Comparison of ENCODE assay signal across 18 cellular contexts in the genomic region with DNA sequence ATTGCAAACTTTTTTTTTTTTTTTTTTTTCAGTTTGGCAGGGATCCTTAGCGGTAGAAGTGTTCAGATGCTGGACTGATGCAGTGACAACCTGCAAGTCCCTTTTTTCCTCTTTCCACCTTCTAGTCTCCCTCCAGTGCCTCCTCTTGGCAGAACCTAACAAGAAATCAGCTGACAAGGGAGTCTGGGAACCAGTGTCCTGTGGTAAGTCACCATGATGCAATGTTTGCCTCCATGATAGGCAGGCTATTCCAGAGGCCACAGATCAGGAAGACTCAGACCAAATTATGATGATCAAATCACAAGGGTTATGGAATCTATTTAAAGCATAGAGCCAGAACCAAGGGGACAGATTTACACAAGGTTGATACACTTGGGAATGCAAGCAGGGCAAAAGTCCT. TPM values are rescaled to one million over a fixed set of nuclear protein-coding genes. Genes with fewer than 3 reads are reported as not detected.
DNase-seq lines count a peak whose midpoint lies in the region; ATAC-seq, FAIRE-seq and TF ChIP-seq lines count a peak whose summit lies in the region.
"Had no signal": no experiment of that assay in that cellular context is flagged by ENCODE, and none has a peak within 500 bp of the region (broad histone marks: within the 10 kb centered on the region; RNA-seq: fewer than 3 reads in every experiment).

No MANE protein-coding gene starts in this region.

- H4K20me1 ChIP-seq in K562 (replicated peaks; ENCODE audit: control insufficient read depth, insufficient read depth, low read length) (no peaks in the 10 kb centered on the region), hepatocyte (ENCODE audit: insufficient read depth, poor library complexity, severe bottlenecking) (no peaks in the 10 kb centered on the region), osteoblast (ENCODE audit: insufficient read depth, low read length) (no peaks in the 10 kb centered on the region)
- H4K20me1 ChIP-seq: BLaER1 had no signal

- 9% methylated on average over 1 of the region's 1 CpG for WGBS in K562 (ENCODE audit: insufficient coverage, low coverage, missing lambda C conversion rate)
- 96% methylated on average over 1 of the region's 1 CpG for WGBS in hepatocyte (ENCODE audit: low lambda C conversion rate, missing lambda C conversion rate)
- 96 to 97% methylated on average over 1 of the region's 1 CpG for WGBS in sigmoid colon, 2 donors

- H3K27ac ChIP-seq in K562 (ENCODE audit: extremely low read depth, low read depth, low read length) (no peak overlapping the region), hepatocyte (no peak overlapping the region), osteoblast (ENCODE audit: low read depth, low read length) (no peak overlapping the region), sigmoid colon (no peak overlapping the region)
- H3K27ac ChIP-seq: BLaER1 had no signal

- H3K9me3 ChIP-seq in K562 (replicated peaks; ENCODE audit: control insufficient read depth, insufficient read depth, low read depth, low read length) (no peaks in the 10 kb centered on the region), hepatocyte (ENCODE audit: low read depth) (no peaks in the 10 kb centered on the region), osteoblast (ENCODE audit: low read depth, low read length) (no peaks in the 10 kb centered on the region), sigmoid colon (no peaks in the 10 kb centered on the region)

- peak; percentile 9 for DNase-seq in activated CD8-positive, alpha-beta T cell treated with anti-CD3 and anti-CD28 coated beads, Interleukin-2, amount 10 ng/mL, durations not matched to agents 7 days and 5 days
- no peak for DNase-seq in activated CD8-positive, alpha-beta T cell treated with anti-CD3 and anti-CD28 coated beads for 36 hours
- DNase-seq in K562 (ENCODE audit: extremely low read depth in 1 of 4, low spot score in 3 of 4) (no peak), hepatocyte (ENCODE audit: low spot score) (peak; percentile 27), osteoblast (ENCODE audit: insufficient read length, low spot score, missing footprints) (peak; percentile 65), sigmoid colon (no peak), germinal center (ENCODE audit: low spot score) (no peak)
- DNase-seq in activated CD4-positive, CD25-positive, alpha-beta regulatory T cell treated with anti-CD3 and anti-CD28 coated beads, Interleukin-2, amount 50 U/mL, for 72 hours: no peak
- DNase-seq: 8988T; AML-193; CD8-positive, alpha-beta memory T cell; DND-41; GDM1; H9 had no signal

- H3K4me2 ChIP-seq in K562 (ENCODE audit: insufficient read depth, low read length) (no peak overlapping the region), hepatocyte (no peak overlapping the region), osteoblast (ENCODE audit: insufficient read depth, low read length) (no peak overlapping the region)
- H3K4me2 ChIP-seq: BLaER1, GM23338 had no signal

- H3K4me1 Mint-ChIP-seq in activated CD8-positive, alpha-beta T cell treated with anti-CD3 and anti-CD28 coated beads, Interleukin-2, amount 10 ng/mL, durations not matched to agents 7 days and 5 days (ENCODE audit: low read depth): peaks cover 15% of the 10 kb centered on the region
- H3K4me1 Mint-ChIP-seq in activated CD8-positive, alpha-beta T cell treated with anti-CD3 and anti-CD28 coated beads for 36 hours (ENCODE audit: low read depth): peaks cover 12% of the 10 kb centered on the region

- no peak overlapping the region for H3K4me3 ChIP-seq in K562
- H3K4me3 ChIP-seq in hepatocyte: no peak overlapping the region
- no peak overlapping the region for H3K4me3 ChIP-seq in osteoblast (ENCODE audit: insufficient read depth, low read length)
- H3K4me3 ChIP-seq in sigmoid colon: no peak overlapping the region
- H3K4me3 ChIP-seq: BLaER1, GM23338 had no signal

- H3K36me3 Mint-ChIP-seq in activated CD8-positive, alpha-beta T cell treated with anti-CD3 and anti-CD28 coated beads, Interleukin-2, amount 10 ng/mL, durations not matched to agents 7 days and 5 days (ENCODE audit: low read depth): no peaks in the 10 kb centered on the region
- H3K36me3 Mint-ChIP-seq in activated CD8-positive, alpha-beta T cell treated with anti-CD3 and anti-CD28 coated beads for 36 hours (ENCODE audit: low read depth): no peaks in the 10 kb centered on the region
- H3K36me3 Mint-ChIP-seq: CD8-positive, alpha-beta memory T cell had no signal

- no peak for ATAC-seq in activated CD8-positive, alpha-beta T cell treated with anti-CD3 and anti-CD28 coated beads, Interleukin-2, amount 10 ng/mL, durations not matched to agents 7 days and 5 days
- ATAC-seq in activated CD8-positive, alpha-beta T cell treated with anti-CD3 and anti-CD28 coated beads for 36 hours: no peak
- ATAC-seq in K562: no peak; the same call in 2 of the 3 replicates
- ATAC-seq: GM23338 had no signal

- H3K9me3 Mint-ChIP-seq in activated CD8-positive, alpha-beta T cell treated with anti-CD3 and anti-CD28 coated beads, Interleukin-2, amount 10 ng/mL, durations not matched to agents 7 days and 5 days (ENCODE audit: insufficient read depth): no peaks in the 10 kb centered on the region
- no peaks in the 10 kb centered on the region for H3K9me3 Mint-ChIP-seq in activated CD8-positive, alpha-beta T cell treated with anti-CD3 and anti-CD28 coated beads for 36 hours
- H3K9me3 Mint-ChIP-seq: CD8-positive, alpha-beta memory T cell; GM23338; H9 had no signal

- H3K27ac Mint-ChIP-seq in activated CD8-positive, alpha-beta T cell treated with anti-CD3 and anti-CD28 coated beads, Interleukin-2, amount 10 ng/mL, durations not matched to agents 7 days and 5 days: no peak overlapping the region
- H3K27ac Mint-ChIP-seq in activated CD8-positive, alpha-beta T cell treated with anti-CD3 and anti-CD28 coated beads for 36 hours: no peak overlapping the region
- H3K27ac Mint-ChIP-seq: GM23338, H9 had no signal

- H3K4me1 ChIP-seq in K562 (replicated peaks in 1 of 2; ENCODE audit: control insufficient read depth in 2 of 2, insufficient read depth in 2 of 2, low read length in 2 of 2) (peaks cover 6 to 7% of the 10 kb centered on the region in 2 experiments; a peak in 2 of 5 replicates), hepatocyte (ENCODE audit: insufficient read depth) (no peaks in the 10 kb centered on the region), osteoblast (ENCODE audit: insufficient read depth, low read length) (peaks cover 2% of the 10 kb centered on the region), sigmoid colon (peaks cover 0 to 16% (median 9%) of the 10 kb centered on the region in 4 donors)

- no TSS peak for BruUV-seq in K562 (replicated peaks; lab: Mats Ljungman, UMichigan)

- TF ChIP-seq CTCF in activated CD8-positive, alpha-beta T cell treated with anti-CD3 and anti-CD28 coated beads for 36 hours (IDR thresholded peaks at IDR 0.05): no peak
- TF ChIP-seq CTCF in K562 (IDR thresholded peaks at IDR 0.05 in 2 of 3, conservative IDR thresholded peaks at IDR 0.05 in 1 of 3; ENCODE audit: insufficient read depth in 2 of 3, low read depth in 1 of 3, low read length in 3 of 3) (no peak), hepatocyte (IDR thresholded peaks at IDR 0.05; ENCODE audit: poor library complexity) (no peak), osteoblast (IDR thresholded peaks at IDR 0.05; ENCODE audit: extremely low read depth, low read depth, low read length) (no peak), sigmoid colon (IDR thresholded peaks at IDR 0.05) (no peak)

- in situ Hi-C loops in K562 (cut with MboI): no loop called here

- H3K36me3 ChIP-seq in K562 (ENCODE audit: control insufficient read depth, insufficient read depth, low read length) (no peaks in the 10 kb centered on the region), hepatocyte (replicated peaks; ENCODE audit: insufficient read depth, low read depth) (no peaks in the 10 kb centered on the region), osteoblast (ENCODE audit: insufficient read depth, low read length) (no peaks in the 10 kb centered on the region), sigmoid colon (no peaks in the 10 kb centered on the region)
- H3K36me3 ChIP-seq: BLaER1 had no signal

- no peaks in the 10 kb centered on the region for H3K9me1 ChIP-seq in K562 (ENCODE audit: control insufficient read depth, insufficient read depth, low read length)

- H2AFZ ChIP-seq in K562 (ENCODE audit: low read depth, low read length) (no peak overlapping the region), hepatocyte (no peak overlapping the region), osteoblast (ENCODE audit: low read length) (no peak overlapping the region)
- H2AFZ ChIP-seq: GM23338 had no signal

- H3K27me3 Mint-ChIP-seq in activated CD8-positive, alpha-beta T cell treated with anti-CD3 and anti-CD28 coated beads, Interleukin-2, amount 10 ng/mL, durations not matched to agents 7 days and 5 days (ENCODE audit: low read depth): peaks cover 61% of the 10 kb centered on the region
- peaks cover 41% of the 10 kb centered on the region for H3K27me3 Mint-ChIP-seq in activated CD8-positive, alpha-beta T cell treated with anti-CD3 and anti-CD28 coated beads for 36 hours

- POLR2A ChIA-PET in activated CD8-positive, alpha-beta T cell treated with anti-CD3 and anti-CD28 coated beads, Interleukin-2, amount 10 ng/mL, durations not matched to agents 7 days and 5 days (lab: Charles Lee): no interaction called here
- POLR2A ChIA-PET in activated CD8-positive, alpha-beta T cell treated with anti-CD3 and anti-CD28 coated beads for 36 hours (lab: Charles Lee): no interaction called here
- POLR2A ChIA-PET in K562 (lab: Yijun Ruan, JAX): interaction anchor here (1.3 to 2.5 kb wide), 2 partner anchors 9 to 10 kb away, joined by 7 to 8 read pairs; no protein-coding TSS in a partner anchor

- TF ChIP-seq POLR2A in K562 (conservative IDR thresholded peaks at IDR 0.05) (no peak), sigmoid colon (IDR thresholded peaks at IDR 0.05) (no peak)

- no peak overlapping the region for H3K9ac ChIP-seq in K562 (ENCODE audit: insufficient read depth in 1 of 2, low read depth in 2 of 2, low read length in 2 of 2)
- H3K9ac ChIP-seq: BLaER1 had no signal

- intact Hi-C loops in activated CD8-positive, alpha-beta T cell treated with anti-CD3 and anti-CD28 coated beads for 36 hours (cut with micrococcal nuclease): no loop called here
- intact Hi-C loops in K562 (cut with micrococcal nuclease) (no loop called here), sigmoid colon (cut with DNase I) (no loop called here)

- H3K79me2 ChIP-seq in K562 (ENCODE audit: control insufficient read depth, insufficient read depth, low read length) (no peaks in the 10 kb centered on the region), hepatocyte (no peaks in the 10 kb centered on the region), osteoblast (ENCODE audit: insufficient read depth, low read length) (no peaks in the 10 kb centered on the region)

- 0 out of 5 replicates have a peak, but pooled peaks cover 2 to 12% of the 10 kb centered on the region in 2 experiments for H3K27me3 ChIP-seq in K562 (ENCODE audit: control insufficient read depth in 2 of 2, insufficient read depth in 2 of 2, low read length in 2 of 2)
- peaks cover 40% of the 10 kb centered on the region for H3K27me3 ChIP-seq in hepatocyte
- H3K27me3 ChIP-seq in osteoblast (ENCODE audit: insufficient read depth, low read length): peaks cover 18% of the 10 kb centered on the region
- peaks cover 0 to 37% (median 7%) of the 10 kb centered on the region in 3 donors for H3K27me3 ChIP-seq in sigmoid colon

- CTCF ChIA-PET in activated CD8-positive, alpha-beta T cell treated with anti-CD3 and anti-CD28 coated beads, Interleukin-2, amount 10 ng/mL, durations not matched to agents 7 days and 5 days (lab: Charles Lee): interaction anchor here (0.9 to 1.3 kb wide), 3 partner anchors 29 to 49 kb away, joined by 3 to 4 read pairs (median 3); no protein-coding TSS in a partner anchor
- CTCF ChIA-PET in activated CD8-positive, alpha-beta T cell treated with anti-CD3 and anti-CD28 coated beads for 36 hours (lab: Charles Lee): no interaction called here
- CTCF ChIA-PET in K562 (lab: Yijun Ruan, JAX; ENCODE audit: low intra/inter-chr PET ratio): no interaction called here

- no peak for FAIRE-seq in K562 (lab: Jason Lieb, UNC)
- FAIRE-seq: GM12892 had no signal

- no peak for TF ChIP-seq RAD21 in K562 (CRISPR knock-in tag; conservative IDR thresholded peaks at IDR 0.05 in 1 of 2, IDR thresholded peaks at IDR 0.05 in 1 of 2)

- TF ChIP-seq EP300 in K562 (IDR thresholded peaks at IDR 0.05; ENCODE audit: low read length) (no peak), sigmoid colon (IDR thresholded peaks at IDR 0.05) (no peak)

- H3K9me2 ChIP-seq in hepatocyte (replicated peaks; ENCODE audit: insufficient read depth): no peaks in the 10 kb centered on the region

- no peak overlapping the region for H3K4me3 Mint-ChIP-seq in activated CD8-positive, alpha-beta T cell treated with anti-CD3 and anti-CD28 coated beads, Interleukin-2, amount 10 ng/mL, durations not matched to agents 7 days and 5 days
- H3K4me3 Mint-ChIP-seq in activated CD8-positive, alpha-beta T cell treated with anti-CD3 and anti-CD28 coated beads for 36 hours: no peak overlapping the region
- H3K4me3 Mint-ChIP-seq: CD8-positive, alpha-beta memory T cell; GM23338; H9 had no signal

RNA-seq across cellular contexts. Expression of gene CD34, which starts 3.0 kb away (rescaled TPM):
- total RNA-seq in activated CD8-positive, alpha-beta T cell treated with anti-CD3 and anti-CD28 coated beads, Interleukin-2, amount 10 ng/mL, durations not matched to agents 7 days and 5 days: not detected
- under 1 TPM; 0.04 to 0.05 TPM for total RNA-seq in activated CD8-positive, alpha-beta T cell treated with anti-CD3 and anti-CD28 coated beads for 36 hours
- total RNA-seq in K562 (2011; cell fraction: chromatin; rRNA removed; ENCODE audit: low replicate concordance): not detected in 2 replicates
- not detected in 2 replicates for total RNA-seq in K562 (2011; cell fraction: nucleolus; rRNA removed)
- not detected in 2 replicates for total RNA-seq in K562 (2011; cell fraction: nucleoplasm; rRNA removed)
- total RNA-seq in K562 (2014; rRNA removed) (not detected in 2 replicates), K562 (2014; rRNA removed; fragmentation: Illumina TruSeq; extraction: Trizol) (not detected in 2 replicates), K562 (2015; rRNA removed; fragmentation: Illumina TruSeq; extraction: Trizol) (not detected in 2 replicates), K562 (2021) (0.13 TPM in 1 of 2 replicates, not detected in the other), hepatocyte (0.90 and 2.4 TPM in 2 replicates), osteoblast (under 0.01 and 0.36 TPM in 2 replicates), sigmoid colon (10 to 100 TPM; 15.9 to 58.7 (median 32.1) TPM)
- polyA plus RNA-seq in K562 (2011; rRNA removed) (0.03 TPM in 1 of 2 replicates, not detected in the other), K562 (2014; fragmentation: Illumina TruSeq; extraction: Trizol) (not detected in 2 replicates), K562 (2014; fragmentation: Nextera tagmentation; extraction: Ambion mirVana) (not detected), K562 (2014; rRNA removed) (not detected in 2 replicates), hepatocyte (1.3 and 2.4 TPM in 2 replicates), sigmoid colon (10 to 100 TPM in 1 of 3 donors, 1 to 10 TPM in 2; 1.8 to 10.2 (median 8.4) TPM)
- not detected in 2 replicates for polyA plus RNA-seq in K562 (2011; cell fraction: cytosol; rRNA removed)
- polyA plus RNA-seq in K562 (2011; cell fraction: nucleus; rRNA removed): not detected in 2 replicates
- polyA plus RNA-seq in K562 (2012): not detected in 2 replicates
- 0.06 TPM in 1 of 2 replicates, not detected in the other for polyA minus RNA-seq in K562 (2011; rRNA and poly(A)+ RNA removed)
- not detected in 2 replicates for polyA minus RNA-seq in K562 (2011; cell fraction: cytosol; rRNA and poly(A)+ RNA removed)
- polyA minus RNA-seq in K562 (2011; cell fraction: nucleus; rRNA and poly(A)+ RNA removed): not detected in 2 replicates
- total RNA-seq: CD8-positive, alpha-beta memory T cell; HT1080 had no signal
- polyA plus RNA-seq: CD8-positive, alpha-beta memory T cell had no signal

Comparison
In these comparisons a context has a peak if more than half of its experiments do, and no peak if none do; other contexts are left out.
1. DNase-seq: peak in activated CD8-positive, alpha-beta T cell treated with anti-CD3 and anti-CD28 coated beads, Interleukin-2, amount 10 ng/mL, durations not matched to agents 7 days and 5 days (single experiment), hepatocyte (single experiment) and osteoblast (single experiment); none in activated CD8-positive, alpha-beta T cell treated with anti-CD3 and anti-CD28 coated beads for 36 hours (single experiment), K562 (0 of 4), activated CD4-positive, CD25-positive, alpha-beta regulatory T cell treated with anti-CD3 and anti-CD28 coated beads, Interleukin-2, amount 50 U/mL, for 72 hours (single experiment), sigmoid colon (single experiment) and germinal center (single experiment).